ENCODE assay signal across 3 cellular contexts in the genomic region with DNA sequence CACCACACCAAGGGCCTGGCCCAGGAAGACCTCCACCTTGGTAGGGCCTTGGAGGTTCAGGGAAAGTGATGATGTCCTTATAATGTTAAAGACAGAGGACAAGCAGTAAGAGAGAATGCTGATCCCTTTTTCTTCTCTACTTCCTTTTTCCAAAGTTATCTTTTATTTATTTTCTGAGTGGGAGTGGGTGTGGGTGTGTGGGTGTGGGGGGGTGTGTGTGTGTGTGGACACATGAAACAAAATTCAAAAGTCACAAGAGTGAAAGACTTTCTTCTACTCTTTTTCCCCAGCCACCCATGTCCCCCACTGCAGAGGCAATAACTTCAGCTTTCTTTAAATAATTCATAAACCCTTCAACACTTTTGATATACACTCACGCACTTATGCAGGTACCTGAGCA.
TF ChIP-seq lines count a peak whose summit lies in the region.

No MANE protein-coding gene starts in this region.

TF ChIP-seq in HEK293, 187 proteins besides CTCF, POLR2A, EP300 and RAD21:
- TF ChIP-seq ZNF785 (tag by site-specific recombination; IDR thresholded peaks at IDR 0.05) (no peak), EGR2 (tag by site-specific recombination; IDR thresholded peaks at IDR 0.05; ENCODE audit: low read depth) (peak; percentile 33; the same call in 1 of the 2 replicates), ZFHX2 (tag by site-specific recombination; conservative IDR thresholded peaks at IDR 0.05) (peak; percentile 34; the same call in 1 of the 2 replicates)

TF ChIP-seq in K562, 482 proteins besides CTCF, POLR2A, EP300 and RAD21:
- TF ChIP-seq, protein P1, sequence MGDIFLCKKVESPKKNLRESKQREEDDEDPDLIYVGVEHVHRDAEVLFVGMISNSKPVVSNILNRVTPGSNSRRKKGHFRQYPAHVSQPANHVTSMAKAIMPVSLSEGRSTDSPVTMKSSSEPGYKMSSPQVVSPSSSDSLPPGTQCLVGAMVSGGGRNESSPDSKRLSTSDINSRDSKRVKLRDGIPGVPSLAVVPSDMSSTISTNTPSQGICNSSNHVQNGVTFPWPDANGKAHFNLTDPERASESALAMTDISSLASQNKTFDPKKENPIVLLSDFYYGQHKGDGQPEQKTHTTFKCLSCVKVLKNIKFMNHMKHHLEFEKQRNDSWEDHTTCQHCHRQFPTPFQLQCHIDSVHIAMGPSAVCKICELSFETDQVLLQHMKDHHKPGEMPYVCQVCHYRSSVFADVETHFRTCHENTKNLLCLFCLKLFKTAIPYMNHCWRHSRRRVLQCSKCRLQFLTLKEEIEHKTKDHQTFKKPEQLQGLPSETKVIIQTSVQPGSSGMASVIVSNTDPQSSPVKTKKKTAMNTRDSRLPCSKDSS (IDR thresholded peaks at IDR 0.05; ENCODE audit: low read depth, partially characterized antibody): no peak
- TF ChIP-seq TEAD4 (IDR thresholded peaks at IDR 0.05; ENCODE audit: low read length) (peak; percentile 57; the same call in 1 of the 2 replicates), TEAD4 (CRISPR knock-in tag; IDR thresholded peaks at IDR 0.05; ENCODE audit: borderline replicate concordance) (no peak), SMARCE1 (IDR thresholded peaks at IDR 0.05) (peak; percentile 42; the same call in 1 of the 2 replicates), EGR1 (conservative IDR thresholded peaks at IDR 0.05) (peak; percentile 95), MTA1 (IDR thresholded peaks at IDR 0.05; ENCODE audit: borderline replicate concordance) (peak; percentile 17; the same call in 1 of the 2 replicates), POLR2B (IDR thresholded peaks at IDR 0.05; ENCODE audit: low read depth, partially characterized antibody) (no peak), ZNF140 (CRISPR knock-in tag; IDR thresholded peaks at IDR 0.05) (no peak), CREB1 (IDR thresholded peaks at IDR 0.05) (no peak), CREB1 (CRISPR knock-in tag; IDR thresholded peaks at IDR 0.05) (no peak)
- TF ChIP-seq, protein P2, sequence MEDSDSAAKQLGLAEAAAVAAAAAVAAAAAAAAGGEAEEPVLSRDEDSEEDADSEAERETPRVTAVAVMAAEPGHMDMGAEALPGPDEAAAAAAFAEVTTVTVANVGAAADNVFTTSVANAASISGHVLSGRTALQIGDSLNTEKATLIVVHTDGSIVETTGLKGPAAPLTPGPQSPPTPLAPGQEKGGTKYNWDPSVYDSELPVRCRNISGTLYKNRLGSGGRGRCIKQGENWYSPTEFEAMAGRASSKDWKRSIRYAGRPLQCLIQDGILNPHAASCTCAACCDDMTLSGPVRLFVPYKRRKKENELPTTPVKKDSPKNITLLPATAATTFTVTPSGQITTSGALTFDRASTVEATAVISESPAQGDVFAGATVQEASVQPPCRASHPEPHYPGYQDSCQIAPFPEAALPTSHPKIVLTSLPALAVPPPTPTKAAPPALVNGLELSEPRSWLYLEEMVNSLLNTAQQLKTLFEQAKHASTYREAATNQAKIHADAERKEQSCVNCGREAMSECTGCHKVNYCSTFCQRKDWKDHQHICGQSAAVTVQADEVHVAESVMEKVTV (CRISPR knock-in tag; IDR thresholded peaks at IDR 0.05): no peak
TF ChIP-seq in K562: peak in this region for 4.

TF ChIP-seq in GM23338, 12 proteins besides CTCF, POLR2A, EP300 and RAD21:
- TF ChIP-seq STAT1 (IDR thresholded peaks at IDR 0.05; ENCODE audit: unreplicated experiment) (no peak), NANOG (IDR thresholded peaks at IDR 0.05; ENCODE audit: borderline replicate concordance) (no peak)
- TF ChIP-seq, protein P3, sequence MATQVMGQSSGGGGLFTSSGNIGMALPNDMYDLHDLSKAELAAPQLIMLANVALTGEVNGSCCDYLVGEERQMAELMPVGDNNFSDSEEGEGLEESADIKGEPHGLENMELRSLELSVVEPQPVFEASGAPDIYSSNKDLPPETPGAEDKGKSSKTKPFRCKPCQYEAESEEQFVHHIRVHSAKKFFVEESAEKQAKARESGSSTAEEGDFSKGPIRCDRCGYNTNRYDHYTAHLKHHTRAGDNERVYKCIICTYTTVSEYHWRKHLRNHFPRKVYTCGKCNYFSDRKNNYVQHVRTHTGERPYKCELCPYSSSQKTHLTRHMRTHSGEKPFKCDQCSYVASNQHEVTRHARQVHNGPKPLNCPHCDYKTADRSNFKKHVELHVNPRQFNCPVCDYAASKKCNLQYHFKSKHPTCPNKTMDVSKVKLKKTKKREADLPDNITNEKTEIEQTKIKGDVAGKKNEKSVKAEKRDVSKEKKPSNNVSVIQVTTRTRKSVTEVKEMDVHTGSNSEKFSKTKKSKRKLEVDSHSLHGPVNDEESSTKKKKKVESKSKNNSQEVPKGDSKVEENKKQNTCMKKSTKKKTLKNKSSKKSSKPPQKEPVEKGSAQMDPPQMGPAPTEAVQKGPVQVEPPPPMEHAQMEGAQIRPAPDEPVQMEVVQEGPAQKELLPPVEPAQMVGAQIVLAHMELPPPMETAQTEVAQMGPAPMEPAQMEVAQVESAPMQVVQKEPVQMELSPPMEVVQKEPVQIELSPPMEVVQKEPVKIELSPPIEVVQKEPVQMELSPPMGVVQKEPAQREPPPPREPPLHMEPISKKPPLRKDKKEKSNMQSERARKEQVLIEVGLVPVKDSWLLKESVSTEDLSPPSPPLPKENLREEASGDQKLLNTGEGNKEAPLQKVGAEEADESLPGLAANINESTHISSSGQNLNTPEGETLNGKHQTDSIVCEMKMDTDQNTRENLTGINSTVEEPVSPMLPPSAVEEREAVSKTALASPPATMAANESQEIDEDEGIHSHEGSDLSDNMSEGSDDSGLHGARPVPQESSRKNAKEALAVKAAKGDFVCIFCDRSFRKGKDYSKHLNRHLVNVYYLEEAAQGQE (IDR thresholded peaks at IDR 0.05; ENCODE audit: unreplicated experiment): no peak
